ENCODE assay signal across 31 cellular contexts in genomic region chr20:63322146-63322922, GRCh38. TPM values are rescaled to one million over a fixed set of nuclear protein-coding genes. Genes with fewer than 3 reads are reported as not detected.
DNase-seq lines count a peak whose midpoint lies in the region; ATAC-seq, FAIRE-seq and TF ChIP-seq lines count a peak whose summit lies in the region.
"Had no signal": no experiment of that assay in that cellular context is flagged by ENCODE, and none has a peak within 500 bp of the region (broad histone marks: within the 10 kb centered on the region; RNA-seq: fewer than 3 reads in every experiment).

No MANE protein-coding gene starts in this region.

- POLR2A ChIA-PET in H1 (lab: Charles Lee; ENCODE audit: partially characterized antibody), result interaction anchor here (1.1 kb wide), 1 partner anchor 9 kb away, joined by 3 read pairs; no protein-coding TSS in a partner anchor

- no peak overlapping the region for H4K91ac ChIP-seq in H1 (replicated peaks; ENCODE audit: insufficient read length, low read length)

- H2BK20ac ChIP-seq in H1 (ENCODE audit: low read length), result no peak overlapping the region

- H3K9me3 ChIP-seq in left ventricle myocardium inferior (replicated peaks) (peaks cover 6% of the 10 kb centered on the region), H1 (ENCODE audit: insufficient read depth in 2 of 2, low read depth in 1 of 2, low read length in 1 of 2) (peaks cover 0 to 5% of the 10 kb centered on the region in 2 experiments; a peak in 1 of 4 replicates), aorta (ENCODE audit: control insufficient read depth, low read length) (no peaks in the 10 kb centered on the region)
- H3K9me3 ChIP-seq: testis, vagina had no signal

- no peak for FAIRE-seq in H1 (lab: Jason Lieb, UNC)
- FAIRE-seq: bronchial epithelial cell, GM12891 had no signal

- TF ChIP-seq CTCF in left ventricle myocardium inferior (IDR thresholded peaks at IDR 0.05; ENCODE audit: borderline replicate concordance) (no peak), H1 (IDR thresholded peaks at IDR 0.05; ENCODE audit: control extremely low read depth in 1 of 3, insufficient read depth in 1 of 3, low read depth in 1 of 3, low read length in 3 of 3) (no peak)

- H3K18ac ChIP-seq in H1 (ENCODE audit: extremely low read depth, low read length), result no peak overlapping the region

- H3K27ac ChIP-seq in left ventricle myocardium inferior (replicated peaks), result no peak overlapping the region
- H3K27ac ChIP-seq in H1 (ENCODE audit: low read depth, low read length), result no peak overlapping the region
- H3K27ac ChIP-seq in aorta (ENCODE audit: low read depth in 1 of 2, low read length in 2 of 2), result no peak overlapping the region
- H3K27ac ChIP-seq: C4-2B, PC-9, testis, vagina had no signal

- 94% methylated on average over 16 of the region's 34 CpGs; no CpG with 5 or more reads in 1 of the 2 experiments for WGBS in H1 (ENCODE audit: extremely low coverage in 1 of 2, insufficient coverage in 1 of 2, insufficient read length in 1 of 2, insufficient replicate concordance in 2 of 2, low coverage in 1 of 2, low lambda C conversion rate in 2 of 2, missing lambda C conversion rate in 1 of 2), 2 experiments
- WGBS in aorta, 2 donors, result 54 to 63% methylated on average over 34 of the region's 34 CpGs

- H2BK5ac ChIP-seq in H1 (ENCODE audit: low read depth, low read length), result no peak overlapping the region

- H3K14ac ChIP-seq in H1 (ENCODE audit: insufficient read length), result no peak overlapping the region

- TF ChIP-seq EP300 in H1 (IDR thresholded peaks at IDR 0.05; ENCODE audit: borderline replicate concordance in 1 of 2, low read depth in 2 of 2, low read length in 2 of 2), result no peak

- peaks cover 8% of the 10 kb centered on the region for H3K4me1 ChIP-seq in left ventricle myocardium inferior
- H3K4me1 ChIP-seq in H1 (replicated peaks in 1 of 4; ENCODE audit: control insufficient read depth in 3 of 4, insufficient read depth in 4 of 4, low read length in 3 of 4), result no peaks in the 10 kb centered on the region; a peak in 1 of 7 replicates
- no peaks in the 10 kb centered on the region for H3K4me1 ChIP-seq in aorta (ENCODE audit: control insufficient read depth in 1 of 2, insufficient read depth in 2 of 2, low read length in 2 of 2)
- H3K4me1 ChIP-seq: testis had no signal

- intact Hi-C loops in Right ventricle myocardium inferior (cut with DNase I) (no loop called here), left ventricle myocardium inferior (cut with micrococcal nuclease) (no loop called here), aorta (cut with DNase I) (no loop called here)

- H2AFZ ChIP-seq in H1 (ENCODE audit: low read length), result no peak overlapping the region; the same call in 1 of the 2 replicates
- H2AFZ ChIP-seq: PC-9 had no signal

- H3K79me2 ChIP-seq in H1 (ENCODE audit: control insufficient read depth in 1 of 2, insufficient read depth in 2 of 2, low read length in 2 of 2), result no peaks in the 10 kb centered on the region

- H3K9ac ChIP-seq in H1 (replicated peaks in 1 of 4; ENCODE audit: extremely low read depth in 1 of 4, low read depth in 3 of 4, low read length in 3 of 4), result no peak overlapping the region

- H2BK120ac ChIP-seq in H1 (replicated peaks; ENCODE audit: low read depth, low read length), result no peak overlapping the region

- H4K20me1 ChIP-seq in H1 (replicated peaks in 1 of 2; ENCODE audit: control insufficient read depth in 1 of 2, insufficient read depth in 2 of 2, low read length in 2 of 2), result no peaks in the 10 kb centered on the region

- no peak overlapping the region for H3K4me3 ChIP-seq in left ventricle myocardium inferior
- no peak overlapping the region for H3K4me3 ChIP-seq in H1 (ENCODE audit: extremely low read depth in 1 of 4, insufficient read depth in 2 of 4, low read depth in 3 of 4, low read length in 4 of 4)
- no peak overlapping the region for H3K4me3 ChIP-seq in aorta (ENCODE audit: low read length in 2 of 2)
- H3K4me3 ChIP-seq: PC-9, vagina had no signal

- H3K27me3 ChIP-seq in left ventricle myocardium inferior (ENCODE audit: low read depth) (peaks cover 67% of the 10 kb centered on the region), H1 (replicated peaks in 1 of 4; ENCODE audit: control insufficient read depth in 3 of 4, extremely low read depth in 1 of 4, insufficient read depth in 3 of 4, low read length in 3 of 4) (no peaks in the 10 kb centered on the region), aorta (ENCODE audit: control insufficient read depth in 1 of 2, insufficient read depth in 2 of 2, low read length in 1 of 2) (no peaks in the 10 kb centered on the region)
- H3K27me3 ChIP-seq: testis, vagina had no signal

- H3K4me2 ChIP-seq in H1 (ENCODE audit: insufficient read depth in 1 of 2, low read depth in 2 of 2, low read length in 2 of 2), result no peak overlapping the region
- H3K4me2 ChIP-seq: PC-9 had no signal

- H4K5ac ChIP-seq in H1 (ENCODE audit: insufficient read length, low read depth, low read length), result no peak overlapping the region

- H2AK5ac ChIP-seq in H1 (ENCODE audit: low read depth, low read length), result no peak overlapping the region

- no peak for TF ChIP-seq RAD21 in H1 (IDR thresholded peaks at IDR 0.05 in 1 of 2, conservative IDR thresholded peaks at IDR 0.05 in 1 of 2; ENCODE audit: low read depth in 2 of 2, low read length in 2 of 2)

- H3K36me3 ChIP-seq in left ventricle myocardium inferior, result no peaks in the 10 kb centered on the region
- no peaks in the 10 kb centered on the region for H3K36me3 ChIP-seq in H1 (ENCODE audit: control insufficient read depth in 2 of 4, insufficient read depth in 4 of 4, low read length in 3 of 4)
- H3K36me3 ChIP-seq in aorta (ENCODE audit: control insufficient read depth in 1 of 2, insufficient read depth in 2 of 2, low read length in 1 of 2), result no peaks in the 10 kb centered on the region
- H3K36me3 ChIP-seq: vagina had no signal

- CTCF ChIA-PET in H1 (lab: Charles Lee; ENCODE audit: partially characterized antibody), result interaction anchor here (0.7 to 6.6 kb wide), 5 partner anchors 13 to 101 kb away, joined by 3 to 45 read pairs (median 4); no protein-coding TSS in a partner anchor

- TF ChIP-seq POLR2A in H1 (IDR thresholded peaks at IDR 0.05; ENCODE audit: control extremely low read depth in 1 of 2, low read depth in 2 of 2, low read length in 2 of 2), result no peak

- H3K56ac ChIP-seq in H1 (replicated peaks; ENCODE audit: insufficient read length, low read depth, low read length), result no peak overlapping the region

- no peak overlapping the region for H2BK15ac ChIP-seq in H1 (ENCODE audit: low read length)

- peak overlapping the region; percentile 85 for H4K8ac ChIP-seq in H1 (ENCODE audit: extremely low read depth, insufficient read depth, low read length)

- no peaks in the 10 kb centered on the region for H3K23me2 ChIP-seq in H1 (ENCODE audit: low read depth, low read length)

- peak; percentile 60 for DNase-seq in Right ventricle myocardium inferior (ENCODE audit: missing footprints)
- DNase-seq in left ventricle myocardium inferior, result no peak
- DNase-seq in H1 (ENCODE audit: low read depth in 1 of 2, low spot score in 2 of 2), result no peak
- peak; percentile 30 for DNase-seq in occipital lobe (lab: John Stamatoyannopoulos, UW)
- DNase-seq in aorta, result peak; percentile 38 to 70
- no peak for DNase-seq in NCI-H1048 (lab: John Stamatoyannopoulos, UW)
- DNase-seq in NCI-H2081 treated with DMSO at 0.1 percent for 48 hours (lab: John Stamatoyannopoulos, UW), result no peak
- no peak for DNase-seq in globus pallidus (ENCODE audit: low spot score)
- DNase-seq: activated CD4-positive, alpha-beta T cell treated with anti-CD3 and anti-CD28 coated beads, Interleukin-2, amount 50 U/mL, for 4 hours; cortex of kidney; mesenchymal stem cell; NCI-H1092 treated with DMSO at 0.1 percent for 48 hours; NCI-H2081; NK-92 treated with Interleukin-12 subunit alpha and Interleukin-12 subunit beta, amount 100 ng/mL, for 24 hours; PC-9; SIG-M5; stimulated activated CD4-positive, alpha-beta T cell treated with anti-CD3 and anti-CD28 coated beads, Interleukin-4, amount 100 ng/mL, for 1 hour; stimulated activated naive B cell treated with anti-CD40 and anti-IgM and Interleukin-4, amounts not matched to agents 10 μg/mL and 1 μg/mL and 100 μg/mL, for 72 hours; SW 1271; T1000; testis had no signal

- H3K23ac ChIP-seq in H1 (ENCODE audit: insufficient read length), result no peak overlapping the region

- ATAC-seq in Right ventricle myocardium inferior, result no peak
- no peak for ATAC-seq in aorta (ENCODE audit: low FRiP score)
- ATAC-seq: HCT116; stimulated activated naive B cell treated with anti-CD40 and anti-IgM and Interleukin-4, amounts not matched to agents 10 μg/mL and 1 μg/mL and 100 μg/mL, for 72 hours had no signal

- H3K4ac ChIP-seq in H1 (replicated peaks; ENCODE audit: insufficient read length, low read depth, low read length), result no peak overlapping the region

- no peaks in the 10 kb centered on the region for H3K79me1 ChIP-seq in H1 (ENCODE audit: low read depth, low read length)

- no peak overlapping the region for H2BK12ac ChIP-seq in H1 (ENCODE audit: low read depth, low read length)

RNA-seq across cellular contexts. Expression of gene COL20A1, which starts 29.3 kb away (rescaled TPM):
- total RNA-seq in Right ventricle myocardium inferior, result not detected
- total RNA-seq in left ventricle myocardium inferior, result not detected
- total RNA-seq in H1 (2021; fragmentation: NEBNext Ultra II Directional; extraction: Animal tissue kit (Norgen Biotek cat#: 25700)), result 0.17 and 0.19 TPM in 2 replicates
- polyA plus RNA-seq in H1 (2011; rRNA removed), result 0.21 and 0.61 TPM in 2 replicates
- 0.41 TPM for polyA plus RNA-seq in H1 (2011; cell fraction: cytosol; rRNA removed)
- polyA plus RNA-seq in H1 (2011; cell fraction: nucleus; rRNA removed), result 5.9 TPM
- 0.08 to 1.0 TPM (median 0.66 TPM) in 4 replicates for polyA plus RNA-seq in H1 (2012, experiment 1 of 2)
- polyA plus RNA-seq in H1 (2012, experiment 2 of 2), result 0.07 TPM
- 0.06 TPM for polyA plus RNA-seq in H1 (2013, experiment 1 of 2)
- polyA plus RNA-seq in H1 (2013, experiment 2 of 2), result 0.06 TPM
- polyA minus RNA-seq in H1 (2011; rRNA and poly(A)+ RNA removed), result 0.07 and 0.09 TPM in 2 replicates
- polyA minus RNA-seq in H1 (2011; cell fraction: cytosol; rRNA and poly(A)+ RNA removed), result 0.37 TPM
- 1.9 TPM for polyA minus RNA-seq in H1 (2011; cell fraction: nucleus; rRNA and poly(A)+ RNA removed)
- total RNA-seq in occipital lobe, result 3.0 TPM
- under 1 TPM in 1 of 2 donors, not detected in 1; 0.09 TPM for total RNA-seq in aorta
- polyA plus RNA-seq in aorta, result under 1 TPM in 1 of 2 donors, not detected in 1; 0.15 TPM
- total RNA-seq: activated T-helper 2 cell treated with anti-CD3 and anti-CD28 coated beads, Interferon-gamma antibody, Interleukin-2, Interleukin-4, amounts not matched to agents 10 μg/mL and 5 μg/mL and 100 μg/mL, durations not matched to agents 14 hours and 24 hours and 36 hours; bronchial epithelial cell; fibroblast of lung; glomerular endothelial cell; kidney epithelial cell; PC-9; vagina had no signal
- polyA plus RNA-seq: AG04450, fibroblast of lung had no signal

RNA-seq across cellular contexts. Expression of gene CHRNA4, which starts 38.8 kb away (rescaled TPM):
- total RNA-seq in Right ventricle myocardium inferior, result 2.3 TPM
- 0.38 TPM for total RNA-seq in left ventricle myocardium inferior
- total RNA-seq in H1 (2021; fragmentation: NEBNext Ultra II Directional; extraction: Animal tissue kit (Norgen Biotek cat#: 25700)), result 2.7 and 5.7 TPM in 2 replicates
- polyA plus RNA-seq in H1 (2011; rRNA removed), result 4.3 and 5.0 TPM in 2 replicates
- polyA plus RNA-seq in H1 (2011; cell fraction: cytosol; rRNA removed), result 1.8 TPM
- 4.9 TPM for polyA plus RNA-seq in H1 (2011; cell fraction: nucleus; rRNA removed)
- 2.0 to 4.0 TPM (median 2.5 TPM) in 4 replicates for polyA plus RNA-seq in H1 (2012, experiment 1 of 2)
- polyA plus RNA-seq in H1 (2012, experiment 2 of 2), result 1.6 TPM
- 4.1 TPM for polyA plus RNA-seq in H1 (2013, experiment 1 of 2)
- polyA plus RNA-seq in H1 (2013, experiment 2 of 2), result 3.8 TPM
- 5.6 and 11.1 TPM in 2 replicates for polyA minus RNA-seq in H1 (2011; rRNA and poly(A)+ RNA removed)
- polyA minus RNA-seq in H1 (2011; cell fraction: cytosol; rRNA and poly(A)+ RNA removed), result 8.4 TPM
- 4.4 TPM for polyA minus RNA-seq in H1 (2011; cell fraction: nucleus; rRNA and poly(A)+ RNA removed)
- 7.8 TPM for total RNA-seq in occipital lobe
- not detected for total RNA-seq in aorta
- not detected for polyA plus RNA-seq in aorta
- total RNA-seq: activated T-helper 2 cell treated with anti-CD3 and anti-CD28 coated beads, Interferon-gamma antibody, Interleukin-2, Interleukin-4, amounts not matched to agents 10 μg/mL and 5 μg/mL and 100 μg/mL, durations not matched to agents 14 hours and 24 hours and 36 hours; bronchial epithelial cell; fibroblast of lung; glomerular endothelial cell; kidney epithelial cell; PC-9 had no signal
- polyA plus RNA-seq: AG04450, fibroblast of lung had no signal

RNA-seq across cellular contexts. Expression of gene ARFGAP1, which starts 49.7 kb away (rescaled TPM):
- total RNA-seq in Right ventricle myocardium inferior (28.8 TPM), left ventricle myocardium inferior (33.4 TPM), occipital lobe (28.1 TPM), aorta (10 to 100 TPM; 75.6 to 88.2 TPM)
- 93.0 and 100 TPM in 2 replicates for total RNA-seq in H1 (2021; fragmentation: NEBNext Ultra II Directional; extraction: Animal tissue kit (Norgen Biotek cat#: 25700))
- polyA plus RNA-seq in H1 (2011; rRNA removed) (93.7 and 136 TPM in 2 replicates), aorta (100 to 1,000 TPM in 1 of 2 donors, 10 to 100 TPM in 1; 21.7 to 202 TPM)
- 110 TPM for polyA plus RNA-seq in H1 (2011; cell fraction: cytosol; rRNA removed)
- polyA plus RNA-seq in H1 (2011; cell fraction: nucleus; rRNA removed), result 723 TPM
- 84.2 to 119 TPM (median 111 TPM) in 4 replicates for polyA plus RNA-seq in H1 (2012, experiment 1 of 2)
- 65.8 TPM for polyA plus RNA-seq in H1 (2012, experiment 2 of 2)
- polyA plus RNA-seq in H1 (2013, experiment 1 of 2), result 59.7 TPM
- 49.0 TPM for polyA plus RNA-seq in H1 (2013, experiment 2 of 2)
- 37.5 and 49.1 TPM in 2 replicates for polyA minus RNA-seq in H1 (2011; rRNA and poly(A)+ RNA removed)
- polyA minus RNA-seq in H1 (2011; cell fraction: cytosol; rRNA and poly(A)+ RNA removed), result 44.3 TPM
- polyA minus RNA-seq in H1 (2011; cell fraction: nucleus; rRNA and poly(A)+ RNA removed), result 123 TPM

Comparison
In these comparisons a context has a peak if more than half of its experiments do, and no peak if none do; other contexts are left out.
1. DNase-seq: peak in Right ventricle myocardium inferior (single experiment), occipital lobe (single experiment) and aorta (2 of 2); none in left ventricle myocardium inferior (single experiment), H1 (0 of 2), NCI-H1048 (single experiment), NCI-H2081 treated with DMSO at 0.1 percent for 48 hours (single experiment) and globus pallidus (single experiment).